ENCODE assay signal across 8 cellular contexts in the genomic region with DNA sequence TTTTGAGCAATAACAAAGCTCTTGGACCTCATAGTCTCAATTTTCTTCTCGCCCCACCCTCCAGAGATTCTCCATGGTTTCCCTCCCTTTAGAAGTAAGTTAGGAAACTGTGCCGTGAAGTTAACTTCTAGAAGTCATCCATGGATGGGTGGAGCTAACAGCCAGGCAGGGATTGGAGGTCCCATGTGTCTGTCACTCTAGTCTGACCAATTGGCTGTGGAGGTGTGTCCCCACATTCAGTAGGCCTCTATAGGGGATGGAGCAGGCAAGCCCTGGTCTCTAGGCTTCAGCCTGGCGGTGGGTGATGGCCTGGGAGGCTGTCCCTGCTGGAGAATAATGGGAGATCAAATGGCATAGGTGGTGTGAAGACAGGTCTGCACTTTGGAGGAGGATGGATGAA. TPM values are rescaled to one million over a fixed set of nuclear protein-coding genes. Genes with fewer than 3 reads are reported as not detected.
DNase-seq lines count a peak whose midpoint lies in the region; FAIRE-seq and TF ChIP-seq lines count a peak whose summit lies in the region.

No MANE protein-coding gene starts in this region.

- no peaks in the 10 kb centered on the region for H3K9me3 Mint-ChIP-seq in endothelial cell (ENCODE audit: unreplicated experiment)

- in situ Hi-C loops in G401 (cut with HindIII; ENCODE audit: low sequenced_read_pairs), result loop anchor here (10.0 kb wide), 1 partner anchor 275 kb away; no protein-coding TSS in a partner anchor

- TF ChIP-seq CTCF in endothelial cell (IDR thresholded peaks at IDR 0.05; ENCODE audit: unreplicated experiment), result no peak

- peaks cover 51% of the 10 kb centered on the region for H3K27me3 Mint-ChIP-seq in endothelial cell (ENCODE audit: unreplicated experiment)

- H3K4me3 Mint-ChIP-seq in endothelial cell (ENCODE audit: unreplicated experiment), result peak overlapping the region; percentile 7

- no peak for FAIRE-seq in GM19239 (lab: Jason Lieb, UNC)

- DNase-seq in activated T-cell treated with anti-CD3 and anti-CD28 coated beads for 24 hours (ENCODE audit: low read depth), result peak; percentile 20
- DNase-seq in activated T-cell treated with anti-CD3 and anti-CD28 coated beads for 4 hours, result no peak
- peak; percentile 74 for DNase-seq in RPMI7951 (ENCODE audit: low read depth)
- peak; percentile 42 for DNase-seq in endothelial cell (ENCODE audit: low spot score)
- DNase-seq in stimulated activated CD4-positive, alpha-beta T cell treated with anti-CD3 and anti-CD28 coated beads, TNF-alpha, amount 100 ng/mL, for 48 hours (ENCODE audit: low read depth in 3 of 3), result peak in 2 of 3 donors; percentile 24 to 32
- no peak for DNase-seq in G401 (ENCODE audit: low spot score)
- DNase-seq in GM19239 (ENCODE audit: insufficient read length, low spot score), result no peak
- no peak for DNase-seq in NCI-H1694 treated with DMSO at 0.1 percent for 48 hours (lab: John Stamatoyannopoulos, UW)

- H3K4me1 Mint-ChIP-seq in endothelial cell (ENCODE audit: unreplicated experiment), result peaks cover 19% of the 10 kb centered on the region

- H3K36me3 Mint-ChIP-seq in endothelial cell (ENCODE audit: low read depth, unreplicated experiment), result peaks cover 69% of the 10 kb centered on the region

- H3K27ac Mint-ChIP-seq in endothelial cell (ENCODE audit: unreplicated experiment), result peak overlapping the region; percentile 62

RNA-seq across cellular contexts. Expression of a gene that starts 50.7 kb away (rescaled TPM):
- 10.2 and 11.1 TPM in 2 replicates for total RNA-seq in RPMI7951 (2014; rRNA removed; shearing (Covaris generic))
- total RNA-seq in endothelial cell (ENCODE audit: unreplicated experiment), result 149 TPM
- total RNA-seq in G401 (2014; rRNA removed; shearing (Covaris generic)), result 136 and 146 TPM in 2 replicates

Comparison
In these comparisons a context has a peak if more than half of its experiments do, and no peak if none do; other contexts are left out.
1. DNase-seq: peak in activated T-cell treated with anti-CD3 and anti-CD28 coated beads for 24 hours (single experiment), RPMI7951 (single experiment), endothelial cell (single experiment) and stimulated activated CD4-positive, alpha-beta T cell treated with anti-CD3 and anti-CD28 coated beads, TNF-alpha, amount 100 ng/mL, for 48 hours (2 of 3); none in activated T-cell treated with anti-CD3 and anti-CD28 coated beads for 4 hours (single experiment), G401 (single experiment), GM19239 (single experiment) and NCI-H1694 treated with DMSO at 0.1 percent for 48 hours (single experiment).
2. RNA of a gene that starts 50.7 kb away (total RNA-seq): 149 TPM in endothelial cell (single experiment) and 136 to 146 TPM in G401; 10.2 to 11.1 TPM in RPMI7951; every median in the first group is over 10 times any median in the second.